ENCODE assay signal across 8 cellular contexts in genomic region chr10:98467506-98468318, GRCh38. TPM values are rescaled to one million over a fixed set of nuclear protein-coding genes. Genes with fewer than 3 reads are reported as not detected.
DNase-seq lines count a peak whose midpoint lies in the region; ATAC-seq and TF ChIP-seq lines count a peak whose summit lies in the region.

No MANE protein-coding gene starts in this region.

- peak; percentile 100 for TF ChIP-seq RAD21 in Ishikawa (IDR thresholded peaks at IDR 0.05; ENCODE audit: low read depth)

- H3K27me3 Mint-ChIP-seq in neural crest cell (ENCODE audit: low read depth) = peaks cover 28% of the 10 kb centered on the region

- no peak overlapping the region for H3K27ac Mint-ChIP-seq in neural crest cell (ENCODE audit: unreplicated experiment)

- peaks cover 10% of the 10 kb centered on the region for H3K4me1 Mint-ChIP-seq in neural crest cell

- H3K36me3 Mint-ChIP-seq in neural crest cell (ENCODE audit: low read depth) = no peaks in the 10 kb centered on the region

- H3K4me3 Mint-ChIP-seq in neural crest cell = peak overlapping the region; percentile 95

- peaks cover 21% of the 10 kb centered on the region for H3K27me3 ChIP-seq in foreskin keratinocyte

- DNase-seq in EH (ENCODE audit: low read depth) (peak; percentile 89), RPMI8226 (peak; percentile 65), foreskin keratinocyte (peak in 1 of 2 donors; percentile 68), neural crest cell (ENCODE audit: low read depth, low spot score) (peak; percentile 54), superior temporal gyrus (ENCODE audit: extremely low spot score) (peak; percentile 92)
- peak; percentile 42 for DNase-seq in activated effector memory CD4-positive, alpha-beta T cell treated with Interleukin-2 at 50 U/mL for 16 hours

- TF ChIP-seq EP300 in Ishikawa (IDR thresholded peaks at IDR 0.05; ENCODE audit: borderline replicate concordance) = no peak

- peak; percentile 94 for TF ChIP-seq CTCF in foreskin keratinocyte (conservative IDR thresholded peaks at IDR 0.05)
- peak; percentile 95 for TF ChIP-seq CTCF in neural crest cell (conservative IDR thresholded peaks at IDR 0.05)

- H3K27ac ChIP-seq in foreskin keratinocyte = no peak overlapping the region

- H3K4me1 ChIP-seq in foreskin keratinocyte = no peaks in the 10 kb centered on the region

- peak; percentile 98 for ATAC-seq in GM21723 (IDR thresholded peaks at IDR 0.05; ENCODE audit: unreplicated experiment)
- ATAC-seq in foreskin keratinocyte = peak; percentile 95

- H3K9me3 Mint-ChIP-seq in neural crest cell = no peaks in the 10 kb centered on the region

TF ChIP-seq in Ishikawa, 13 proteins besides CTCF, POLR2A, EP300 and RAD21:
- TF ChIP-seq TEAD4 (IDR thresholded peaks at IDR 0.05) (peak; percentile 40; the same call in 1 of the 2 replicates), TCF12 (IDR thresholded peaks at IDR 0.05; ENCODE audit: low read depth) (0 out of 2 replicates have a peak, but pooled peaks have one; percentile 13), TAF1 (IDR thresholded peaks at IDR 0.05; ENCODE audit: low read depth) (0 out of 2 replicates have a peak, but pooled peaks have one; percentile 35), EGR1 (IDR thresholded peaks at IDR 0.05) (no peak), ZBTB7A (IDR thresholded peaks at IDR 0.05; ENCODE audit: low read depth) (peak; percentile 45; the same call in 1 of the 2 replicates), NFIC (IDR thresholded peaks at IDR 0.05) (no peak), MAX (IDR thresholded peaks at IDR 0.05) (peak; percentile 83; the same call in 1 of the 2 replicates)

RNA-seq across cellular contexts. Expression of gene HPS1, which starts 21.0 kb away (rescaled TPM):
- total RNA-seq in foreskin keratinocyte = 36.4 and 39.0 TPM in 2 replicates
- polyA plus RNA-seq in foreskin keratinocyte = 37.8 and 41.7 TPM in 2 replicates
- total RNA-seq in neural crest cell = 45.2 and 46.9 TPM in 2 replicates

RNA-seq across cellular contexts. Expression of gene PYROXD2, which starts 52.7 kb away (rescaled TPM):
- total RNA-seq in foreskin keratinocyte = 3.3 and 5.6 TPM in 2 replicates
- 2.1 and 6.2 TPM in 2 replicates for polyA plus RNA-seq in foreskin keratinocyte
- 5.0 and 5.7 TPM in 2 replicates for total RNA-seq in neural crest cell
